In the genomic region with DNA sequence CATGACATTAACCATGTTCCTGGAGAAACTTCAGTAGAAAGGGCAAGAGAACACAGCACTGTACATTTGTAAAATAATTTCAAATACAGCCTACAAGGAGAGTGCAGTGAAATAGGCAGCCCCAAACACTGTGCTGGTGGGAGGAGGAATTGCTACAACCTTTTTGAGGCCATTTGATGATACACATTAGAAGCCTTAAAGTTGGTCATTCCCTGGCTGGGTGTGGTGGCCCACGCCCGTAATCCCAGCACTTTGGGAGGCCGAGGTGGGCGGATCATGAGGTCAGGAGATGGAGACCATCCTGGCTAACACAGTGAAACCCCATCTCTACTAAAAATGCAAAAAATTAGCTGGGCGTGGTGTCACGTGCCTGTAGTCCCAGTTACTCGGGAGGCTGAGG, we compare ENCODE assay signal across 10 cellular contexts. TPM values are rescaled to one million over a fixed set of nuclear protein-coding genes. Genes with fewer than 3 reads are reported as not detected.
"Had no signal": no experiment of that assay in that cellular context is flagged by ENCODE, and none has a peak within 500 bp of the region (broad histone marks: within the 10 kb centered on the region; RNA-seq: fewer than 3 reads in every experiment).

No MANE protein-coding gene starts in this region.

RNA-seq across cellular contexts. Expression of a gene that starts 35.4 kb away (rescaled TPM):
- total RNA-seq: dermis blood vessel endothelial cell, gastrocnemius medialis, glomerular endothelial cell, left cardiac atrium, left lung, lung microvascular endothelial cell, mesenteric fat pad, mononuclear cell, mucosa of gallbladder had no signal

RNA-seq across cellular contexts. Expression of a gene that starts 56.0 kb away (rescaled TPM):
- total RNA-seq: dermis blood vessel endothelial cell, glomerular endothelial cell, kidney epithelial cell, lung microvascular endothelial cell, mononuclear cell had no signal
